19 cellular contexts compared by ENCODE assay signal in genomic region chr5:139841549-139841948, GRCh38. TPM values are rescaled to one million over a fixed set of nuclear protein-coding genes. Genes with fewer than 3 reads are reported as not detected.
"Had no signal": no experiment of that assay in that cellular context is flagged by ENCODE, and none has a peak within 500 bp of the region (broad histone marks: within the 10 kb centered on the region; RNA-seq: fewer than 3 reads in every experiment).

No MANE protein-coding gene starts in this region.

- H3K9me3 ChIP-seq: adrenal gland, ascending aorta, esophagus squamous epithelium, lower lobe of right lung, mucosa of descending colon, thyroid gland had no signal

- H3K4me1 ChIP-seq: adrenal gland, ascending aorta, esophagus squamous epithelium, foreskin keratinocyte, neural progenitor cell, thyroid gland had no signal

- DNase-seq: activated CD4-positive, alpha-beta T cell treated with anti-CD3 and anti-CD28 coated beads, Interleukin-2, amount 50 U/mL, for 1 hour; activated CD4-positive, CD25-positive, alpha-beta regulatory T cell treated with anti-CD3 and anti-CD28 coated beads, Interleukin-2, amount 50 U/mL, for 72 hours; activated naive CD4-positive, alpha-beta T cell; activated T-cell treated with anti-CD3 and anti-CD28 coated beads, Interleukin-2, amount 50 U/mL, for 1 hour; adrenal gland; esophagus squamous epithelium; foreskin keratinocyte; mesendoderm; mucosa of descending colon; naive thymus-derived CD8-positive, alpha-beta T cell; retina; stimulated activated CD4-positive, alpha-beta T cell treated with anti-CD3 and anti-CD28 coated beads, Interleukin-4, amount 100 ng/mL, for 4 hours; substantia nigra; thyroid gland; WERI-Rb-1 had no signal

- H3K36me3 ChIP-seq: adrenal gland, ascending aorta, esophagus squamous epithelium, lower lobe of right lung, neural progenitor cell, thyroid gland, WERI-Rb-1 had no signal

- H3K4me3 ChIP-seq: adrenal gland, ascending aorta, coronary artery, esophagus squamous epithelium, lower lobe of right lung, mucosa of descending colon, neural progenitor cell, thyroid gland had no signal

- H3K27me3 ChIP-seq: adrenal gland, ascending aorta, thyroid gland had no signal

RNA-seq across cellular contexts. Expression of gene PSD2, which starts 45.9 kb away (rescaled TPM):
- polyA plus RNA-seq: foreskin keratinocyte had no signal
